ENCODE assay signal across 8 cellular contexts in the genomic region with DNA sequence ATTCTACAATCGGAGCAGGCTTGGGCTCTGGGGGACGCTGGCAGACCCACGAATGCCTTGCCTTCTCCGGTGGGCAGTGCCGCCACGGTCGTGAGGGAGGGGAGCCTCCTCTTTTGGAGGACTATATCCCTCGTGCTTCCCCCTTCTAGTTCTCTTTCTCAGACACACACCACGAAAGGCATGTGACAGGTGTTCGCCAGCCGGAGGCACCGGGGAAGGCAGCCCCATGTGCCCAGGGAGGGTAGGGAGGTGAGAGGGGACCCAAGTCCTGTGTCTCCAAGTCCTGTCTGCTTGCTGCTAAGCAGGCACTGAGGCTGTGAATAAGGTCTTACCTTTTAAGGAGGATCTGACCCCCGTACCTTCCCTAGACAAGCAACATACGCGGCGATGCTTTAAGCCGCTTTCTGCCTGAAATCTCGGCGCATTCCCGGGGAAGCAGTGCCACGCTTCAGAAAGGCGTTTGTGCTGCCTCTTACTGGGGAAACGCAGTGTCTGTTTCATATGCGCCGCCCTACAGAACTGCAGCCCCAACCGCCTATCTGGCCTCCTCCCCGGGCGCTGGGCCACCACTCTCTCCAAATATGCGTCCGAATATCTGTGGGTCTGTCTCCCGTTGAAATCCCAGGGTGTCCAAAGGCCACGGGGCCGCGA. TPM values are rescaled to one million over a fixed set of nuclear protein-coding genes. Genes with fewer than 3 reads are reported as not detected.
A peak's percentile ranks its signal among the peaks of the same experiment; 100 is the strongest.
DNase-seq lines count a peak whose midpoint lies in the region; ATAC-seq and TF ChIP-seq lines count a peak whose summit lies in the region.

No MANE protein-coding gene starts in this region.

- DNase-seq in activated T-cell treated with anti-CD3 and anti-CD28 coated beads, Interleukin-2, amount 50 U/mL, for 4 hours = no peak
- DNase-seq in activated T-cell treated with anti-CD3 and anti-CD28 coated beads for 4 hours (no peak), epithelial cell of esophagus (ENCODE audit: low read depth) (peak; percentile 21), middle frontal gyrus (ENCODE audit: extremely low spot score, low spot score) (peak; percentile 22), transverse colon (peak; percentile 25)

- peaks cover 73% of the 10 kb centered on the region for H3K27me3 Mint-ChIP-seq in activated T-cell treated with anti-CD3 and anti-CD28 coated beads, Interleukin-2, amount 50 U/mL, for 4 hours (ENCODE audit: low read depth)

- H3K4me3 ChIP-seq in epithelial cell of esophagus (ENCODE audit: low read length) (no peak overlapping the region), transverse colon (peak overlapping the region in 3 of 4 donors; percentile 32 to 52 (median 42))

- H3K4me3 Mint-ChIP-seq in activated T-cell treated with anti-CD3 and anti-CD28 coated beads, Interleukin-2, amount 50 U/mL, for 4 hours = peak overlapping the region; percentile 69

- no peaks in the 10 kb centered on the region for H3K9me3 Mint-ChIP-seq in activated T-cell treated with anti-CD3 and anti-CD28 coated beads, Interleukin-2, amount 50 U/mL, for 4 hours

- H3K9me3 ChIP-seq in transverse colon = no peaks in the 10 kb centered on the region

- WGBS in transverse colon (ENCODE audit: low coverage in 1 of 2), 2 donors = 0 to 7% methylated on average over 1 to 33 of the region's 34 CpGs

- H3K27ac ChIP-seq in transverse colon = no peak overlapping the region

- TF ChIP-seq POLR2A in transverse colon (IDR thresholded peaks at IDR 0.05) = no peak

- H3K4me1 Mint-ChIP-seq in activated T-cell treated with anti-CD3 and anti-CD28 coated beads, Interleukin-2, amount 50 U/mL, for 4 hours (ENCODE audit: low read depth) = peaks cover 22% of the 10 kb centered on the region

- no peak for TF ChIP-seq CTCF in epithelial cell of esophagus (IDR thresholded peaks at IDR 0.05; ENCODE audit: insufficient read depth, low read depth, low read length, missing control alignments)
- TF ChIP-seq CTCF in transverse colon (IDR thresholded peaks at IDR 0.05) = no peak

- H3K27me3 ChIP-seq in transverse colon = peaks cover 84% of the 10 kb centered on the region

- intact Hi-C loops in transverse colon (cut with DNase I; ENCODE audit: low total_unique reads) = loop anchor here (5.0 kb wide), 2 partner anchors 883 to 1463 kb away; no protein-coding TSS in a partner anchor

- H3K36me3 ChIP-seq in transverse colon = no peaks in the 10 kb centered on the region

- peaks cover 7 to 23% (median 18%) of the 10 kb centered on the region in 4 donors for H3K4me1 ChIP-seq in transverse colon

- H3K36me3 Mint-ChIP-seq in activated T-cell treated with anti-CD3 and anti-CD28 coated beads, Interleukin-2, amount 50 U/mL, for 4 hours (ENCODE audit: insufficient read depth) = no peaks in the 10 kb centered on the region

- ATAC-seq in activated T-cell treated with anti-CD3 and anti-CD28 coated beads, Interleukin-2, amount 50 U/mL, for 4 hours = peak in 1 of 2 donors; percentile 22
- ATAC-seq in SK-N-SH treated with all-trans-retinoic acid at 6 μM for 48 hours = peak; percentile 80
- ATAC-seq in HG03442 (IDR thresholded peaks at IDR 0.05; ENCODE audit: unreplicated experiment) = no peak
- ATAC-seq in GM19395 (IDR thresholded peaks at IDR 0.05; ENCODE audit: unreplicated experiment) = no peak

- no peak for TF ChIP-seq EP300 in transverse colon (IDR thresholded peaks at IDR 0.05; ENCODE audit: low read depth)

- in situ Hi-C loops in transverse colon (cut with MboI; ENCODE audit: low pct_ligation_motif_present in 1 of 4, low pct_unique_long_range_greater_than_20kb in 1 of 4, low sequenced_read_pairs in 3 of 4) = loop anchor here in 3 of 4 donors (10.0 to 25.0 kb wide), 4 partner anchors 261 to 888 kb away; no protein-coding TSS in a partner anchor

TF ChIP-seq in SK-N-SH treated with all-trans-retinoic acid at 6 μM for 48 hours, 23 proteins besides CTCF, POLR2A, EP300 and RAD21:
- TF ChIP-seq ZFP30 (CRISPR knock-in tag; IDR thresholded peaks at IDR 0.05) (no peak), CSDC2 (CRISPR knock-in tag; IDR thresholded peaks at IDR 0.05) (no peak), OSR1 (CRISPR knock-in tag; IDR thresholded peaks at IDR 0.05) (no peak), SNAI2 (CRISPR knock-in tag; IDR thresholded peaks at IDR 0.05) (0 out of 2 replicates have a peak, but pooled peaks have one; percentile 13)
- TF ChIP-seq, protein P1, sequence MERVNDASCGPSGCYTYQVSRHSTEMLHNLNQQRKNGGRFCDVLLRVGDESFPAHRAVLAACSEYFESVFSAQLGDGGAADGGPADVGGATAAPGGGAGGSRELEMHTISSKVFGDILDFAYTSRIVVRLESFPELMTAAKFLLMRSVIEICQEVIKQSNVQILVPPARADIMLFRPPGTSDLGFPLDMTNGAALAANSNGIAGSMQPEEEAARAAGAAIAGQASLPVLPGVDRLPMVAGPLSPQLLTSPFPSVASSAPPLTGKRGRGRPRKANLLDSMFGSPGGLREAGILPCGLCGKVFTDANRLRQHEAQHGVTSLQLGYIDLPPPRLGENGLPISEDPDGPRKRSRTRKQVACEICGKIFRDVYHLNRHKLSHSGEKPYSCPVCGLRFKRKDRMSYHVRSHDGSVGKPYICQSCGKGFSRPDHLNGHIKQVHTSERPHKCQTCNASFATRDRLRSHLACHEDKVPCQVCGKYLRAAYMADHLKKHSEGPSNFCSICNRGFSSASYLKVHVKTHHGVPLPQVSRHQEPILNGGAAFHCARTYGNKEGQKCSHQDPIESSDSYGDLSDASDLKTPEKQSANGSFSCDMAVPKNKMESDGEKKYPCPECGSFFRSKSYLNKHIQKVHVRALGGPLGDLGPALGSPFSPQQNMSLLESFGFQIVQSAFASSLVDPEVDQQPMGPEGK (CRISPR knock-in tag; IDR thresholded peaks at IDR 0.05; ENCODE audit: borderline replicate concordance) = no peak
TF ChIP-seq in SK-N-SH treated with all-trans-retinoic acid at 6 μM for 48 hours: peak in this region for 1.

RNA-seq across cellular contexts. Expression of a gene that starts 0.8 kb away (rescaled TPM):
- under 1 TPM; 0.08 to 0.38 (median 0.08) TPM for total RNA-seq in activated T-cell treated with anti-CD3 and anti-CD28 coated beads, Interleukin-2, amount 50 U/mL, for 4 hours
- 1 to 10 TPM; 1.1 to 2.8 (median 1.4) TPM for total RNA-seq in transverse colon

Comparison
In these comparisons a context has a peak if more than half of its experiments do, and no peak if none do; other contexts are left out.
1. DNase-seq: peak in epithelial cell of esophagus (single experiment), middle frontal gyrus (single experiment) and transverse colon (single experiment); none in activated T-cell treated with anti-CD3 and anti-CD28 coated beads, Interleukin-2, amount 50 U/mL, for 4 hours (single experiment) and activated T-cell treated with anti-CD3 and anti-CD28 coated beads for 4 hours (single experiment).